Comparison of ENCODE assay signal across 20 cellular contexts in the genomic region with DNA sequence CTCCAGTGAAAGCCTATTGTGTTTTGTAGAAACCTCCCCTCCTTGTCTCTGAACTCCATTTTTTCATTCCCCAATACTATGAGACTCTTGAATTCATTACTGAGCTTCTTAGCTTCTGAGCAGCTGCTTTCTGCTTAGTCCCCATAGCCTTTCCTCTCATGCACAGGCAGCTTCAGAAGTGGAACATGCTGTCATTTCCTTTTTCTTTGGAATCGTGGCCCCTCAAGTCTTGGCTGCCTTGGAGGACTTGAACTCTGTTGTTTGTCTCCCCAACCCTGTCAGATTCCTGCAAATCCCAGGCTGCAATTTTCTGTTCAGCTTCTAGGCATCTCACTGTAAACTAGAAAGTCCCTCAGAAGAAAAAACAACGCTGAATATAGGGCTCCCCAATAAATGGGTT.
DNase-seq lines count a peak whose midpoint lies in the region; TF ChIP-seq lines count a peak whose summit lies in the region.
"Had no signal": no experiment of that assay in that cellular context is flagged by ENCODE, and none has a peak within 500 bp of the region (broad histone marks: within the 10 kb centered on the region; RNA-seq: fewer than 3 reads in every experiment).

No MANE protein-coding gene starts in this region.

- H3K4me3 ChIP-seq in right atrium auricular region = no peak overlapping the region
- no peak overlapping the region for H3K4me3 ChIP-seq in sigmoid colon
- H3K4me3 ChIP-seq: ascending aorta, lung had no signal

- H3K36me3 ChIP-seq in right atrium auricular region (no peaks in the 10 kb centered on the region), sigmoid colon (no peaks in the 10 kb centered on the region)
- H3K36me3 ChIP-seq: ascending aorta had no signal

- WGBS in sigmoid colon, 2 donors = 54 to 82% methylated on average over 2 of the region's 2 CpGs

- H3K27ac Mint-ChIP-seq in brain = peak overlapping the region in 4 of 5 experiments; percentile 31 to 67 (median 54)
- H3K27ac Mint-ChIP-seq: activated CD4-positive, alpha-beta T cell treated with anti-CD3 and anti-CD28 coated beads for 36 hours; CD8-positive, alpha-beta T cell; stimulated activated memory B cell treated with anti-CD40 and anti-IgM and Interleukin-4, amounts not matched to agents 10 μg/mL and 1 μg/mL and 100 μg/mL, for 72 hours had no signal

- intact Hi-C loops in sigmoid colon (cut with DNase I) = no loop called here

- no peaks in the 10 kb centered on the region for H3K9me3 Mint-ChIP-seq in brain
- H3K9me3 Mint-ChIP-seq: CD8-positive, alpha-beta T cell; natural killer cell treated with Interleukin-12 subunit alpha and Interleukin-12 subunit beta and Interleukin-15 and Interleukin-18, amount 100 ng/mL, for 72 hours; stimulated activated memory B cell treated with anti-CD40 and anti-IgM and Interleukin-4, amounts not matched to agents 10 μg/mL and 1 μg/mL and 100 μg/mL, for 72 hours had no signal

- H3K27me3 Mint-ChIP-seq in brain = no peaks in the 10 kb centered on the region

- TF ChIP-seq EP300 in sigmoid colon (IDR thresholded peaks at IDR 0.05) = no peak

- no peaks in the 10 kb centered on the region for H3K27me3 ChIP-seq in right atrium auricular region
- H3K27me3 ChIP-seq in sigmoid colon = no peaks in the 10 kb centered on the region
- H3K27me3 ChIP-seq: ascending aorta had no signal

- DNase-seq in GDM1 (lab: John Stamatoyannopoulos, UW) (peak; percentile 18), right atrium auricular region (ENCODE audit: low spot score) (no peak), sigmoid colon (no peak), CD1c-positive myeloid dendritic cell (ENCODE audit: extremely low spot score) (no peak), islet precursor cell (no peak), G401 (ENCODE audit: low spot score) (no peak), kidney glomerular epithelial cell (lab: John Stamatoyannopoulos, UW) (no peak)
- DNase-seq: activated CD4-positive, alpha-beta T cell treated with anti-CD3 and anti-CD28 coated beads for 36 hours; activated CD8-positive, alpha-beta memory T cell treated with anti-CD3 and anti-CD28 coated beads, Interleukin-2, amount 50 U/mL, for 4 hours; CD8-positive, alpha-beta T cell; DMS79 treated with DMSO at 0.1 percent for 48 hours; NCI-H1417 treated with DMSO at 0.1 percent for 48 hours; NCI-H2171 treated with DMSO at 0.1 percent for 48 hours; T-helper 9 cell; trophoblast cell had no signal

- peak overlapping the region; percentile 5 to 49 for H3K27ac ChIP-seq in right atrium auricular region
- H3K27ac ChIP-seq in sigmoid colon = peak overlapping the region; percentile 10 to 69 (median 63)
- H3K27ac ChIP-seq: ascending aorta had no signal

- no peak for TF ChIP-seq POLR2A in sigmoid colon (IDR thresholded peaks at IDR 0.05)

- H3K4me3 Mint-ChIP-seq in brain = no peak overlapping the region
- H3K4me3 Mint-ChIP-seq: activated CD4-positive, alpha-beta T cell treated with anti-CD3 and anti-CD28 coated beads for 36 hours; CD8-positive, alpha-beta T cell; natural killer cell treated with Interleukin-12 subunit alpha and Interleukin-12 subunit beta and Interleukin-15 and Interleukin-18, amount 100 ng/mL, for 72 hours; stimulated activated memory B cell treated with anti-CD40 and anti-IgM and Interleukin-4, amounts not matched to agents 10 μg/mL and 1 μg/mL and 100 μg/mL, for 72 hours had no signal

- peaks cover 54% of the 10 kb centered on the region for H3K4me1 Mint-ChIP-seq in brain
- H3K4me1 Mint-ChIP-seq: stimulated activated memory B cell treated with anti-CD40 and anti-IgM and Interleukin-4, amounts not matched to agents 10 μg/mL and 1 μg/mL and 100 μg/mL, for 72 hours had no signal

- H3K36me3 Mint-ChIP-seq in brain = no peaks in the 10 kb centered on the region
- H3K36me3 Mint-ChIP-seq: CD8-positive, alpha-beta T cell; natural killer cell treated with Interleukin-12 subunit alpha and Interleukin-12 subunit beta and Interleukin-15 and Interleukin-18, amount 100 ng/mL, for 72 hours; stimulated activated memory B cell treated with anti-CD40 and anti-IgM and Interleukin-4, amounts not matched to agents 10 μg/mL and 1 μg/mL and 100 μg/mL, for 72 hours had no signal

- TF ChIP-seq CTCF in brain (conservative IDR thresholded peaks at IDR 0.05) = no peak
- TF ChIP-seq CTCF in right atrium auricular region (IDR thresholded peaks at IDR 0.05) = no peak
- TF ChIP-seq CTCF in sigmoid colon (IDR thresholded peaks at IDR 0.05) = no peak

- in situ Hi-C loops in G401 (cut with HindIII; ENCODE audit: low sequenced_read_pairs) = no loop called here

- peaks cover 0 to 25% of the 10 kb centered on the region in 2 donors for H3K4me1 ChIP-seq in right atrium auricular region
- H3K4me1 ChIP-seq in sigmoid colon = peaks cover 0 to 55% (median 46%) of the 10 kb centered on the region in 4 donors

- H3K9me3 ChIP-seq in right atrium auricular region (no peaks in the 10 kb centered on the region), sigmoid colon (no peaks in the 10 kb centered on the region)
- H3K9me3 ChIP-seq: ascending aorta had no signal
